Comparison of ENCODE assay signal across 15 cellular contexts in genomic region chr10:23886355-23886754, GRCh38.
DNase-seq lines count a peak whose midpoint lies in the region; ATAC-seq and TF ChIP-seq lines count a peak whose summit lies in the region.
"Had no signal": no experiment of that assay in that cellular context is flagged by ENCODE, and none has a peak within 500 bp of the region (broad histone marks: within the 10 kb centered on the region; RNA-seq: fewer than 3 reads in every experiment).

No MANE protein-coding gene starts in this region.

- POLR2A ChIA-PET in WTC11 (lab: Charles Lee) = no interaction called here

- DNase-seq in Daoy (ENCODE audit: low read depth) (peak; percentile 4), HT1080 (ENCODE audit: low read depth) (peak; percentile 10), WTC11 (ENCODE audit: low spot score) (peak; percentile 22), left kidney (ENCODE audit: low read depth, low spot score) (peak; percentile 37), chondrocyte (ENCODE audit: low spot score) (no peak), GM10266 (ENCODE audit: extremely low spot score) (no peak)
- DNase-seq: activated CD4-positive, alpha-beta T cell treated with anti-CD3 and anti-CD28 coated beads, Interleukin-2, amount 50 U/mL, for 4 hours; activated T-cell treated with anti-CD3 and anti-CD28 coated beads, Interleukin-2, amount 50 U/mL, for 1 hour; BE2C; DMS79 treated with DMSO at 0.1 percent for 48 hours; NCI-H748 treated with DMSO at 0.1 percent for 48 hours; retina; T1000 had no signal

- peak; percentile 69 for ATAC-seq in WTC11
- ATAC-seq in HG03565 (IDR thresholded peaks at IDR 0.05; ENCODE audit: unreplicated experiment) = no peak

- H3K36me3 Mint-ChIP-seq in WTC11 = no peaks in the 10 kb centered on the region
- no peaks in the 10 kb centered on the region for H3K36me3 Mint-ChIP-seq in chondrocyte (ENCODE audit: low read depth)
- H3K36me3 Mint-ChIP-seq: activated naive CD4-positive, alpha-beta T cell treated with anti-CD3 and anti-CD28 coated beads, Interleukin-2, amount 50 U/mL, for 24 hours had no signal

- no peaks in the 10 kb centered on the region for H3K4me1 Mint-ChIP-seq in WTC11
- no peaks in the 10 kb centered on the region for H3K4me1 Mint-ChIP-seq in chondrocyte (ENCODE audit: low read depth)
- H3K4me1 Mint-ChIP-seq: activated naive CD4-positive, alpha-beta T cell treated with anti-CD3 and anti-CD28 coated beads, Interleukin-2, amount 50 U/mL, for 24 hours had no signal

- no peak overlapping the region for H3K27ac Mint-ChIP-seq in WTC11
- H3K27ac Mint-ChIP-seq in chondrocyte (ENCODE audit: unreplicated experiment) = no peak overlapping the region
- H3K27ac Mint-ChIP-seq: activated naive CD4-positive, alpha-beta T cell treated with anti-CD3 and anti-CD28 coated beads, Interleukin-2, amount 50 U/mL, for 24 hours had no signal

- no peak overlapping the region for H3K4me3 Mint-ChIP-seq in WTC11
- no peak overlapping the region for H3K4me3 Mint-ChIP-seq in chondrocyte (ENCODE audit: unreplicated experiment)
- H3K4me3 Mint-ChIP-seq: activated naive CD4-positive, alpha-beta T cell treated with anti-CD3 and anti-CD28 coated beads, Interleukin-2, amount 50 U/mL, for 24 hours had no signal

- TF ChIP-seq CTCF in WTC11 (IDR thresholded peaks at IDR 0.05) (no peak), chondrocyte (IDR thresholded peaks at IDR 0.05) (no peak), GM10266 (IDR thresholded peaks at IDR 0.05; ENCODE audit: control insufficient read depth, insufficient read depth, low read depth, missing control alignments) (no peak)

- H3K9me3 Mint-ChIP-seq in WTC11 (no peaks in the 10 kb centered on the region), chondrocyte (ENCODE audit: low read depth) (no peaks in the 10 kb centered on the region)
- H3K9me3 Mint-ChIP-seq: activated naive CD4-positive, alpha-beta T cell treated with anti-CD3 and anti-CD28 coated beads, Interleukin-2, amount 50 U/mL, for 24 hours had no signal

- H3K27me3 Mint-ChIP-seq in WTC11 (ENCODE audit: low read depth) = no peaks in the 10 kb centered on the region; the same call in 1 of the 2 replicates
- H3K27me3 Mint-ChIP-seq in chondrocyte (ENCODE audit: low read depth) = peaks cover 10% of the 10 kb centered on the region

- CTCF ChIA-PET in WTC11 (lab: Charles Lee) = interaction anchor here (1.0 to 1.4 kb wide), 2 partner anchors 97 to 108 kb away, joined by 3 read pairs; no protein-coding TSS in a partner anchor

TF ChIP-seq in WTC11, 78 proteins besides CTCF, POLR2A, EP300 and RAD21:
- TF ChIP-seq, protein P1, sequence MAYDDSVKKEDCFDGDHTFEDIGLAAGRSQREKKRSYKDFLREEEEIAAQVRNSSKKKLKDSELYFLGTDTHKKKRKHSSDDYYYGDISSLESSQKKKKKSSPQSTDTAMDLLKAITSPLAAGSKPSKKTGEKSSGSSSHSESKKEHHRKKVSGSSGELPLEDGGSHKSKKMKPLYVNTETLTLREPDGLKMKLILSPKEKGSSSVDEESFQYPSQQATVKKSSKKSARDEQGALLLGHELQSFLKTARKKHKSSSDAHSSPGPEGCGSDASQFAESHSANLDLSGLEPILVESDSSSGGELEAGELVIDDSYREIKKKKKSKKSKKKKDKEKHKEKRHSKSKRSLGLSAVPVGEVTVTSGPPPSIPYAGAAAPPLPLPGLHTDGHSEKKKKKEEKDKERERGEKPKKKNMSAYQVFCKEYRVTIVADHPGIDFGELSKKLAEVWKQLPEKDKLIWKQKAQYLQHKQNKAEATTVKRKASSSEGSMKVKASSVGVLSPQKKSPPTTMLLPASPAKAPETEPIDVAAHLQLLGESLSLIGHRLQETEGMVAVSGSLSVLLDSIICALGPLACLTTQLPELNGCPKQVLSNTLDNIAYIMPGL (CRISPR knock-in tag; IDR thresholded peaks at IDR 0.05) = no peak
- TF ChIP-seq, protein P2, sequence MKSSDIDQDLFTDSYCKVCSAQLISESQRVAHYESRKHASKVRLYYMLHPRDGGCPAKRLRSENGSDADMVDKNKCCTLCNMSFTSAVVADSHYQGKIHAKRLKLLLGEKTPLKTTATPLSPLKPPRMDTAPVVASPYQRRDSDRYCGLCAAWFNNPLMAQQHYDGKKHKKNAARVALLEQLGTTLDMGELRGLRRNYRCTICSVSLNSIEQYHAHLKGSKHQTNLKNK (CRISPR knock-in tag; IDR thresholded peaks at IDR 0.05) = no peak
- TF ChIP-seq ZNF232 (CRISPR knock-in tag; IDR thresholded peaks at IDR 0.05) (no peak), ZNF416 (CRISPR knock-in tag; IDR thresholded peaks at IDR 0.05) (no peak), FOXP1 (CRISPR knock-in tag; IDR thresholded peaks at IDR 0.05; ENCODE audit: borderline replicate concordance) (no peak), GTF2I (CRISPR knock-in tag; conservative IDR thresholded peaks at IDR 0.05) (no peak), IRF1 (CRISPR knock-in tag; IDR thresholded peaks at IDR 0.05) (no peak), TEAD1 (CRISPR knock-in tag; IDR thresholded peaks at IDR 0.05) (no peak), ZNF317 (CRISPR knock-in tag; IDR thresholded peaks at IDR 0.05; ENCODE audit: borderline replicate concordance, low read depth) (no peak), CDX4 (CRISPR knock-in tag; IDR thresholded peaks at IDR 0.05; ENCODE audit: borderline replicate concordance) (no peak)
- TF ChIP-seq, protein P3, sequence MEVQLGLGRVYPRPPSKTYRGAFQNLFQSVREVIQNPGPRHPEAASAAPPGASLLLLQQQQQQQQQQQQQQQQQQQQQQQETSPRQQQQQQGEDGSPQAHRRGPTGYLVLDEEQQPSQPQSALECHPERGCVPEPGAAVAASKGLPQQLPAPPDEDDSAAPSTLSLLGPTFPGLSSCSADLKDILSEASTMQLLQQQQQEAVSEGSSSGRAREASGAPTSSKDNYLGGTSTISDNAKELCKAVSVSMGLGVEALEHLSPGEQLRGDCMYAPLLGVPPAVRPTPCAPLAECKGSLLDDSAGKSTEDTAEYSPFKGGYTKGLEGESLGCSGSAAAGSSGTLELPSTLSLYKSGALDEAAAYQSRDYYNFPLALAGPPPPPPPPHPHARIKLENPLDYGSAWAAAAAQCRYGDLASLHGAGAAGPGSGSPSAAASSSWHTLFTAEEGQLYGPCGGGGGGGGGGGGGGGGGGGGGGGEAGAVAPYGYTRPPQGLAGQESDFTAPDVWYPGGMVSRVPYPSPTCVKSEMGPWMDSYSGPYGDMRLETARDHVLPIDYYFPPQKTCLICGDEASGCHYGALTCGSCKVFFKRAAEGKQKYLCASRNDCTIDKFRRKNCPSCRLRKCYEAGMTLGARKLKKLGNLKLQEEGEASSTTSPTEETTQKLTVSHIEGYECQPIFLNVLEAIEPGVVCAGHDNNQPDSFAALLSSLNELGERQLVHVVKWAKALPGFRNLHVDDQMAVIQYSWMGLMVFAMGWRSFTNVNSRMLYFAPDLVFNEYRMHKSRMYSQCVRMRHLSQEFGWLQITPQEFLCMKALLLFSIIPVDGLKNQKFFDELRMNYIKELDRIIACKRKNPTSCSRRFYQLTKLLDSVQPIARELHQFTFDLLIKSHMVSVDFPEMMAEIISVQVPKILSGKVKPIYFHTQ (CRISPR knock-in tag; IDR thresholded peaks at IDR 0.05) = no peak
- TF ChIP-seq, protein P4, sequence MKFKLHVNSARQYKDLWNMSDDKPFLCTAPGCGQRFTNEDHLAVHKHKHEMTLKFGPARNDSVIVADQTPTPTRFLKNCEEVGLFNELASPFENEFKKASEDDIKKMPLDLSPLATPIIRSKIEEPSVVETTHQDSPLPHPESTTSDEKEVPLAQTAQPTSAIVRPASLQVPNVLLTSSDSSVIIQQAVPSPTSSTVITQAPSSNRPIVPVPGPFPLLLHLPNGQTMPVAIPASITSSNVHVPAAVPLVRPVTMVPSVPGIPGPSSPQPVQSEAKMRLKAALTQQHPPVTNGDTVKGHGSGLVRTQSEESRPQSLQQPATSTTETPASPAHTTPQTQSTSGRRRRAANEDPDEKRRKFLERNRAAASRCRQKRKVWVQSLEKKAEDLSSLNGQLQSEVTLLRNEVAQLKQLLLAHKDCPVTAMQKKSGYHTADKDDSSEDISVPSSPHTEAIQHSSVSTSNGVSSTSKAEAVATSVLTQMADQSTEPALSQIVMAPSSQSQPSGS (CRISPR knock-in tag; IDR thresholded peaks at IDR 0.05; ENCODE audit: borderline replicate concordance, low read depth) = no peak
- TF ChIP-seq, protein P5, sequence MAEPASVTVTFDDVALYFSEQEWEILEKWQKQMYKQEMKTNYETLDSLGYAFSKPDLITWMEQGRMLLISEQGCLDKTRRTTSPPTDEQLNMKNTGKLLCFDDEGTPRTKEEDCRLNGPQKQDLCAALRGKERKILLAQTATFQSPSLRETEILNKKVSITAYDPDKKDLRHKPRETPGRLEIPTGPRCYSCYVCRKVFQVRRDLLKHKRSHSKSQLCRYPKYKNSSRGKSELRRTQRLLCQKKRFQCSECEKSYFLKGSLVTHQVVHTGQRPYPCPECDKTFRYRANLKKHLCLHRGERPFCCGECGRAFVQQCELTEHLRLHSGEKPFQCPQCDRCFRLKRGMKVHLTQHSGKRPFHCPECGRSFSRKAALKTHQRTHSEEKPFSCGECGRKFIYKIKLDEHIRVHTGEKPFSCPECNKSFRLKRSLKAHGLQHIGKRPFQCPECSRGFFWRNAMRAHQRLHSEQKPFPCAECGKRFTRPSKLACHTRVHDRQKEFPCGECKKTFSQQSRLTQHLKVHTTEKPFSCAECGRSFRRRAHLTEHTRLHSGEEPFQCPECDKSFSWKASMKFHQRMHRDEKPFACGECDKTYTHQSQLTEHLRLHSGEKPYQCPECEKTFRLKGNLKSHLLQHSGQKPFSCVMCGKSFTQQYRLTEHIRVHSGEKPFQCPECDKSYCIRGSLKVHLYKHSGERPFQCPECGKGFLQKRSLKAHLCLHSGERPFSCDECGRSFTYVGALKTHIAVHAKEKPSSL (CRISPR knock-in tag; conservative IDR thresholded peaks at IDR 0.05) = no peak

Comparison
In these comparisons a context has a peak if more than half of its experiments do, and no peak if none do; other contexts are left out.
1. DNase-seq: peak in Daoy (single experiment), HT1080 (single experiment), WTC11 (single experiment) and left kidney (single experiment); none in chondrocyte (single experiment) and GM10266 (single experiment).